In genomic region chr12:92938018-92938417, GRCh38 we compare ENCODE assay signal across 17 cellular contexts. TPM values are rescaled to one million over a fixed set of nuclear protein-coding genes. Genes with fewer than 3 reads are reported as not detected.
A peak's percentile ranks its signal among the peaks of the same experiment; 100 is the strongest.
DNase-seq lines count a peak whose midpoint lies in the region; ATAC-seq and TF ChIP-seq lines count a peak whose summit lies in the region.
"Had no signal": no experiment of that assay in that cellular context is flagged by ENCODE, and none has a peak within 500 bp of the region (broad histone marks: within the 10 kb centered on the region; RNA-seq: fewer than 3 reads in every experiment).

No MANE protein-coding gene starts in this region.

- TF ChIP-seq CTCF in GM10248 (IDR thresholded peaks at IDR 0.05; ENCODE audit: control extremely low read depth, extremely low read depth, low read depth, missing control alignments) (no peak), GM20000 (IDR thresholded peaks at IDR 0.05; ENCODE audit: extremely low read depth, missing control alignments) (no peak), SU-DHL-6 (IDR thresholded peaks at IDR 0.05; ENCODE audit: insufficient read depth, low read length, poor library complexity, severe bottlenecking) (no peak)

- H3F3A ChIP-seq in SU-DHL-6 (ENCODE audit: insufficient read depth), result no peaks in the 10 kb centered on the region

- H3K9me3 ChIP-seq in SU-DHL-6 (ENCODE audit: insufficient read depth, low read length), result no peaks in the 10 kb centered on the region
- H3K9me3 ChIP-seq: SJSA1 had no signal

- CTCF ChIA-PET in GM10248 (lab: Yijun Ruan, JAX), result interaction anchor here (0.7 to 1.5 kb wide), 4 partner anchors 9 to 482 kb away, joined by 4 to 6 read pairs (median 5); no protein-coding TSS in a partner anchor

- no peaks in the 10 kb centered on the region for H3K9me2 ChIP-seq in SU-DHL-6 (replicated peaks; ENCODE audit: insufficient read depth, low read length)

- peak; percentile 67 for ATAC-seq in HG03039 (IDR thresholded peaks at IDR 0.05; ENCODE audit: unreplicated experiment)
- no peak for ATAC-seq in Right ventricle myocardium inferior
- no peak for ATAC-seq in left lobe of liver

- H3K27ac ChIP-seq in SU-DHL-6 (ENCODE audit: low read depth, low read length), result no peak overlapping the region
- H3K27ac ChIP-seq: SJSA1 had no signal

- H3K27me3 ChIP-seq in SU-DHL-6 (ENCODE audit: low read length), result no peaks in the 10 kb centered on the region
- H3K27me3 ChIP-seq: SJSA1 had no signal

- intact Hi-C loops in Right ventricle myocardium inferior (cut with DNase I), result no loop called here

- no peaks in the 10 kb centered on the region for H3K36me3 ChIP-seq in SU-DHL-6 (ENCODE audit: low read length)
- H3K36me3 ChIP-seq: SJSA1 had no signal

- H4K20me1 ChIP-seq in SU-DHL-6 (ENCODE audit: low read depth, low read length), result no peaks in the 10 kb centered on the region

- H3K79me2 ChIP-seq in SU-DHL-6 (ENCODE audit: insufficient read depth, low read length), result no peaks in the 10 kb centered on the region

- POLR2A ChIA-PET in GM10248 (lab: Yijun Ruan, JAX), result interaction anchor here (1.3 kb wide), 1 partner anchor 9 kb away, joined by 3 read pairs; the partner anchor contains the start of gene EEA1

- H2AFZ ChIP-seq in SU-DHL-6 (ENCODE audit: low read depth, low read length, severe bottlenecking), result peak overlapping the region; percentile 13

- no peak overlapping the region for H3K4me2 ChIP-seq in SU-DHL-6 (ENCODE audit: low read depth, low read length, poor library complexity, severe bottlenecking)

- H3K9ac ChIP-seq in SU-DHL-6 (ENCODE audit: low read length), result no peak overlapping the region

- H3K4me3 ChIP-seq in SU-DHL-6 (ENCODE audit: insufficient read depth, low read length, poor library complexity, severe bottlenecking), result no peak overlapping the region
- H3K4me3 ChIP-seq: SJSA1 had no signal

- peak; percentile 18 for DNase-seq in GM10248 (ENCODE audit: extremely low spot score)
- peak; percentile 14 for DNase-seq in GM20000 (ENCODE audit: low spot score)
- no peak for DNase-seq in Right ventricle myocardium inferior (ENCODE audit: missing footprints)
- no peak for DNase-seq in activated naive CD4-positive, alpha-beta T cell treated with anti-CD3 and anti-CD28 coated beads, Interleukin-2, amount 50 U/mL, for 16 hours
- no peak for DNase-seq in COR-L47 (lab: John Stamatoyannopoulos, UW)
- DNase-seq in left lobe of liver (ENCODE audit: low spot score), result no peak
- DNase-seq: amniotic stem cell; CD8-positive, alpha-beta memory T cell; cerebellar nuclear complex; endodermal cell; foreskin fibroblast; NCI-H1436 treated with DMSO at 0.1 percent for 48 hours; NCI-H226; stimulated activated CD4-positive, alpha-beta T cell treated with anti-CD3 and anti-CD28 coated beads, Interleukin-4, amount 100 ng/mL, for 4 hours had no signal

RNA-seq across cellular contexts. Expression of gene EEA1, which starts 8.9 kb away (rescaled TPM):
- total RNA-seq in Right ventricle myocardium inferior (25.8 TPM), left lobe of liver (12.5 TPM)

Comparison
In these comparisons a context has a peak if more than half of its experiments do, and no peak if none do; other contexts are left out.
1. DNase-seq: peak in GM10248 (single experiment) and GM20000 (single experiment); none in Right ventricle myocardium inferior (single experiment), activated naive CD4-positive, alpha-beta T cell treated with anti-CD3 and anti-CD28 coated beads, Interleukin-2, amount 50 U/mL, for 16 hours (single experiment), COR-L47 (single experiment) and left lobe of liver (single experiment).